ENCODE assay signal across 13 cellular contexts in genomic region chr10:48466611-48467240, GRCh38.
A peak's percentile ranks its signal among the peaks of the same experiment; 100 is the strongest.
DNase-seq lines count a peak whose midpoint lies in the region; ATAC-seq and TF ChIP-seq lines count a peak whose summit lies in the region.
"Had no signal": no experiment of that assay in that cellular context is flagged by ENCODE, and none has a peak within 500 bp of the region (broad histone marks: within the 10 kb centered on the region; RNA-seq: fewer than 3 reads in every experiment).

No MANE protein-coding gene starts in this region.

- no peaks in the 10 kb centered on the region for H3K4me1 Mint-ChIP-seq in stimulated activated naive B cell treated with anti-CD40 and anti-IgM and Interleukin-4, amounts not matched to agents 10 μg/mL and 1 μg/mL and 100 μg/mL, for 72 hours

- DNase-seq in H7 (peak; percentile 85), Panc1 (ENCODE audit: low read depth, low spot score) (no peak), esophagus muscularis mucosa (ENCODE audit: extremely low spot score) (no peak), osteoblast (ENCODE audit: insufficient read length, low spot score, missing footprints) (peak; percentile 77), superior temporal gyrus (ENCODE audit: extremely low spot score) (no peak)
- DNase-seq in stimulated activated naive B cell treated with anti-CD40 and anti-IgM and Interleukin-4, amounts not matched to agents 10 μg/mL and 1 μg/mL and 100 μg/mL, for 72 hours, result no peak
- DNase-seq: activated gamma-delta T cell, Calu3, NCI-H774 had no signal

- no peaks in the 10 kb centered on the region for H3K36me3 Mint-ChIP-seq in stimulated activated naive B cell treated with anti-CD40 and anti-IgM and Interleukin-4, amounts not matched to agents 10 μg/mL and 1 μg/mL and 100 μg/mL, for 72 hours

- ATAC-seq in Panc1, result 0 out of 2 replicates have a peak, but pooled peaks have one; percentile 30
- ATAC-seq in stimulated activated naive B cell treated with anti-CD40 and anti-IgM and Interleukin-4, amounts not matched to agents 10 μg/mL and 1 μg/mL and 100 μg/mL, for 72 hours (replicated peaks), result no peak
- ATAC-seq in GM21786 (IDR thresholded peaks at IDR 0.05; ENCODE audit: unreplicated experiment), result no peak
- ATAC-seq: activated CD4-positive, CD25-positive, alpha-beta regulatory T cell treated with anti-CD3 and anti-CD28 coated beads, Interleukin-2, amount 50 U/mL, for 24 hours had no signal

- H2AFZ ChIP-seq in osteoblast (ENCODE audit: low read length), result no peak overlapping the region

- H3K4me1 ChIP-seq in Panc1 (ENCODE audit: control insufficient read depth, insufficient read depth, low read length) (no peaks in the 10 kb centered on the region; the same call in 1 of the 2 replicates), esophagus muscularis mucosa (peaks cover 11 to 22% (median 21%) of the 10 kb centered on the region in 4 donors), osteoblast (ENCODE audit: insufficient read depth, low read length) (peaks cover 10% of the 10 kb centered on the region)

- H3K27me3 Mint-ChIP-seq in stimulated activated naive B cell treated with anti-CD40 and anti-IgM and Interleukin-4, amounts not matched to agents 10 μg/mL and 1 μg/mL and 100 μg/mL, for 72 hours, result no peaks in the 10 kb centered on the region

- TF ChIP-seq EP300 in esophagus muscularis mucosa (IDR thresholded peaks at IDR 0.05), result no peak

- no peak overlapping the region for H3K4me3 Mint-ChIP-seq in stimulated activated naive B cell treated with anti-CD40 and anti-IgM and Interleukin-4, amounts not matched to agents 10 μg/mL and 1 μg/mL and 100 μg/mL, for 72 hours

- POLR2A ChIA-PET in Panc1 (lab: Charles Lee), result no interaction called here

- no peak overlapping the region for H3K27ac ChIP-seq in Panc1 (ENCODE audit: low read length)
- H3K27ac ChIP-seq in esophagus muscularis mucosa (replicated peaks in 1 of 4), result no peak overlapping the region
- H3K27ac ChIP-seq in osteoblast (ENCODE audit: low read depth, low read length), result no peak overlapping the region
- H3K27ac ChIP-seq: psoas muscle, SK-N-MC had no signal

- TF ChIP-seq POLR2A in esophagus muscularis mucosa (IDR thresholded peaks at IDR 0.05; ENCODE audit: low read depth), result no peak

- intact Hi-C loops in Panc1 (cut with micrococcal nuclease; ENCODE audit: unreplicated experiment) (no loop called here), esophagus muscularis mucosa (cut with DNase I) (no loop called here)

- no peak for TF ChIP-seq CTCF in Panc1 (IDR thresholded peaks at IDR 0.05)
- TF ChIP-seq CTCF in esophagus muscularis mucosa (IDR thresholded peaks at IDR 0.05), result no peak
- no peak for TF ChIP-seq CTCF in osteoblast (IDR thresholded peaks at IDR 0.05; ENCODE audit: extremely low read depth, low read depth, low read length)

- H3K27ac Mint-ChIP-seq in stimulated activated naive B cell treated with anti-CD40 and anti-IgM and Interleukin-4, amounts not matched to agents 10 μg/mL and 1 μg/mL and 100 μg/mL, for 72 hours, result no peak overlapping the region

- BruUV-seq in Panc1 (replicated peaks; lab: Mats Ljungman, UMichigan), result no TSS peak

- H3K79me2 ChIP-seq in osteoblast (ENCODE audit: insufficient read depth, low read length), result peaks cover 93% of the 10 kb centered on the region

- H3K36me3 ChIP-seq in H7 (replicated peaks; ENCODE audit: control insufficient read depth, insufficient read depth, low read length) (no peaks in the 10 kb centered on the region), Panc1 (ENCODE audit: control insufficient read depth, insufficient read depth, low read length) (no peaks in the 10 kb centered on the region), esophagus muscularis mucosa (no peaks in the 10 kb centered on the region), osteoblast (ENCODE audit: insufficient read depth, low read length) (peaks cover 13% of the 10 kb centered on the region)

- CTCF ChIA-PET in Panc1 (lab: Charles Lee), result no interaction called here

- H4K20me1 ChIP-seq in osteoblast (ENCODE audit: insufficient read depth, low read length), result peaks cover 51% of the 10 kb centered on the region

- H3K27me3 ChIP-seq in H7 (ENCODE audit: control insufficient read depth, insufficient read depth, low read length) (peaks cover 3% of the 10 kb centered on the region; the same call in 1 of the 2 replicates), Panc1 (ENCODE audit: control insufficient read depth, insufficient read depth, low read length) (peaks cover 4% of the 10 kb centered on the region; the same call in 1 of the 2 replicates), esophagus muscularis mucosa (peaks cover 0 to 36% (median 0%) of the 10 kb centered on the region in 4 donors), osteoblast (ENCODE audit: insufficient read depth, low read length) (no peaks in the 10 kb centered on the region)

- H3K4me3 ChIP-seq in H7 (ENCODE audit: insufficient read depth, low read depth, low read length) (peak overlapping the region; percentile 33; the same call in 1 of the 2 replicates), Panc1 (ENCODE audit: low read depth in 2 of 2, low read length in 2 of 2) (no peak overlapping the region), esophagus muscularis mucosa (peak overlapping the region; percentile 14 to 43 (median 26)), osteoblast (ENCODE audit: insufficient read depth, low read length) (no peak overlapping the region)
- H3K4me3 ChIP-seq: SK-N-MC had no signal

- in situ Hi-C loops in Panc1 (cut with HindIII; ENCODE audit: low pct_unique_long_range_greater_than_20kb, low sequenced_read_pairs), result no loop called here

- WGBS in esophagus muscularis mucosa, result 35% methylated on average over 9 of the region's 43 CpGs

- no peaks in the 10 kb centered on the region for H3K9me3 Mint-ChIP-seq in stimulated activated naive B cell treated with anti-CD40 and anti-IgM and Interleukin-4, amounts not matched to agents 10 μg/mL and 1 μg/mL and 100 μg/mL, for 72 hours

- no peak overlapping the region for H3K4me2 ChIP-seq in osteoblast (ENCODE audit: insufficient read depth, low read length)

- H3K9me3 ChIP-seq in Panc1 (ENCODE audit: control insufficient read depth, insufficient read depth, low read depth, low read length) (no peaks in the 10 kb centered on the region), esophagus muscularis mucosa (no peaks in the 10 kb centered on the region), osteoblast (ENCODE audit: low read depth, low read length) (no peaks in the 10 kb centered on the region)
- H3K9me3 ChIP-seq: psoas muscle had no signal

Comparison
In these comparisons a context has a peak if more than half of its experiments do, and no peak if none do; other contexts are left out.
1. DNase-seq: peak in H7 (single experiment) and osteoblast (single experiment); none in Panc1 (single experiment), esophagus muscularis mucosa (single experiment), superior temporal gyrus (single experiment) and stimulated activated naive B cell treated with anti-CD40 and anti-IgM and Interleukin-4, amounts not matched to agents 10 μg/mL and 1 μg/mL and 100 μg/mL, for 72 hours (single experiment).
2. H3K4me3 ChIP-seq: peak in H7 (single experiment) and esophagus muscularis mucosa (4 of 4); none in Panc1 (0 of 2) and osteoblast (single experiment).